In the genomic region with DNA sequence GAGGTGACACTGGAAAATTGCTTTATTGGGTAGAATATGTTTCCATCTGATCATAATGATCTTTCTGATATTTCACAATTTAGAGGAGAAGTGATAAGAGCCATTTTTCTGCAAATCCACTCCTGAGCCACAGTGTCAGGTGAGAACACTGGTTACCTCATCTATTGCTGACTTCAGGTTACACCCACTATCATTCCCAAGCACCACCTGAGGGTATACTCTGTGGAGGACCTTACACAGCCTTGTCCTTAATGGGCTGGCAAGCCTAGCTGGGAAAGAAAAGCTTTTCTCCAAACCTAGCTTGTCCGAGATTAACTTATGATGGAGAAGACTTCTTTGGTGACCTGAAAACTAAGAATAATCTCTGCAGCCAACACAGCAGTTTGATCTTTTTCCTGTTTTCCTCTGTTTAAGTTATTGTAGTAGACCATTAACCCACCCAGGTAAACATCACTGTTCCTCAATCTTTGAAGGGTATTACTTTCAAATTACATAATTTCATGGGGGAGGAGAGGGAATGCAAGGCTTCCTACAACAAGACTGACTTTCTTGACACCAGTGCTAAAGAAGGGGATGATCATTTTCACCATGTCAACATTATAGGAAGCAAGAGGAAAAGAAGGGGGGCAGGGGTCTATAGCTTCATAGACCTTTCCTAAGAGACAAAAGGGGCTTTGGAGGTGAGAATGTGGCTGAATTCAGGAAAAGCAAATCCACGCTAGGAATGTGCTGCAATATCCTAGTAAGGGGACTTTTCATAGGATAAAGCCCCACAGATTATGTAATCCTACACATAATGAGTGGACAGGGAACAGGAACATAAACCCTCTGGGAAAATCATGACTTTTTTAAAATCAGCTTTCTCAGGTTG, we compare ENCODE assay signal across 9 cellular contexts. TPM values are rescaled to one million over a fixed set of nuclear protein-coding genes. Genes with fewer than 3 reads are reported as not detected.
DNase-seq lines count a peak whose midpoint lies in the region; ATAC-seq, FAIRE-seq and TF ChIP-seq lines count a peak whose summit lies in the region.
"Had no signal": no experiment of that assay in that cellular context is flagged by ENCODE, and none has a peak within 500 bp of the region (broad histone marks: within the 10 kb centered on the region; RNA-seq: fewer than 3 reads in every experiment).

No MANE protein-coding gene starts in this region.

- H3F3A ChIP-seq in GM23248 (ENCODE audit: insufficient read depth) = peaks cover 26% of the 10 kb centered on the region
- H3F3A ChIP-seq in SU-DHL-6 (ENCODE audit: insufficient read depth) = no peaks in the 10 kb centered on the region

- DNase-seq in GM23248 (peak; percentile 37), fibroblast of lung (ENCODE audit: low read depth in 2 of 2) (no peak), SW480 (ENCODE audit: low spot score) (no peak), esophagus squamous epithelium (lab: John Stamatoyannopoulos, UW) (no peak), GM12891 (ENCODE audit: insufficient read length, low spot score) (no peak)
- DNase-seq: central memory CD4-positive, alpha-beta T cell had no signal

- H2AFZ ChIP-seq in GM23248 (peak overlapping the region; percentile 80; the same call in 1 of the 2 replicates), SU-DHL-6 (ENCODE audit: low read depth, low read length, severe bottlenecking) (no peak overlapping the region), fibroblast of lung (ENCODE audit: low read length) (no peak overlapping the region)

- H3K9ac ChIP-seq in GM23248 (peak overlapping the region; percentile 90), SU-DHL-6 (ENCODE audit: low read length) (peak overlapping the region; percentile 74; the same call in 1 of the 2 replicates), fibroblast of lung (ENCODE audit: insufficient read depth, low read length) (no peak overlapping the region), rectal smooth muscle tissue (ENCODE audit: low read length) (no peak overlapping the region)

- H3K9me2 ChIP-seq in GM23248 (ENCODE audit: insufficient read depth) = no peaks in the 10 kb centered on the region
- no peaks in the 10 kb centered on the region for H3K9me2 ChIP-seq in SU-DHL-6 (replicated peaks; ENCODE audit: insufficient read depth, low read length)

- FAIRE-seq in GM12891 (lab: Jason Lieb, UNC) = no peak

- H3K36me3 ChIP-seq in GM23248 (ENCODE audit: low read depth) (no peaks in the 10 kb centered on the region), SU-DHL-6 (ENCODE audit: low read length) (no peaks in the 10 kb centered on the region), fibroblast of lung (ENCODE audit: control insufficient read depth, insufficient read depth, low read length) (no peaks in the 10 kb centered on the region), rectal smooth muscle tissue (ENCODE audit: control insufficient read depth, insufficient read depth, low read length) (no peaks in the 10 kb centered on the region), esophagus squamous epithelium (no peaks in the 10 kb centered on the region)

- H4K20me1 ChIP-seq in GM23248 (ENCODE audit: insufficient read depth) (no peaks in the 10 kb centered on the region), SU-DHL-6 (ENCODE audit: low read depth, low read length) (no peaks in the 10 kb centered on the region), fibroblast of lung (ENCODE audit: control insufficient read depth, extremely low read depth, insufficient read depth, low read length) (no peaks in the 10 kb centered on the region)

- intact Hi-C loops in esophagus squamous epithelium (cut with DNase I) = no loop called here

- ATAC-seq in HG03457 (IDR thresholded peaks at IDR 0.05; ENCODE audit: unreplicated experiment) = no peak

- WGBS in GM23248 (ENCODE audit: low coverage in 1 of 2, low lambda C conversion rate in 2 of 2, missing lambda C conversion rate in 2 of 2), 2 experiments = 57 to 71% methylated on average over 2 of the region's 2 CpGs
- 74 to 93% methylated on average over 2 of the region's 2 CpGs for WGBS in esophagus squamous epithelium, 2 donors

- H3K4me1 ChIP-seq in GM23248 (ENCODE audit: insufficient read depth) (peaks cover 30% of the 10 kb centered on the region), fibroblast of lung (ENCODE audit: control insufficient read depth, extremely low read depth, insufficient read depth, low read length) (peaks cover 10% of the 10 kb centered on the region), rectal smooth muscle tissue (ENCODE audit: control insufficient read depth, insufficient read depth, low read length) (peaks cover 5% of the 10 kb centered on the region), esophagus squamous epithelium (peaks cover 8 to 49% (median 18%) of the 10 kb centered on the region in 3 donors)

- H3K4me2 ChIP-seq in GM23248 (ENCODE audit: unreplicated experiment) (peak overlapping the region; percentile 82), SU-DHL-6 (ENCODE audit: low read depth, low read length, poor library complexity, severe bottlenecking) (peak overlapping the region; percentile 74), fibroblast of lung (ENCODE audit: extremely low read depth, insufficient read depth, low read length) (peak overlapping the region; percentile 92)

- H3K27ac ChIP-seq in GM23248 = peak overlapping the region; percentile 93
- no peak overlapping the region for H3K27ac ChIP-seq in SU-DHL-6 (ENCODE audit: low read depth, low read length)
- H3K27ac ChIP-seq in fibroblast of lung (ENCODE audit: insufficient read depth, low read length) = peak overlapping the region; percentile 98
- no peak overlapping the region for H3K27ac ChIP-seq in rectal smooth muscle tissue (ENCODE audit: low read depth, low read length)
- peak overlapping the region in 2 of 4 donors; percentile 89 for H3K27ac ChIP-seq in esophagus squamous epithelium

- TF ChIP-seq POLR2A in esophagus squamous epithelium (IDR thresholded peaks at IDR 0.05) (no peak), GM12891 (IDR thresholded peaks at IDR 0.05; ENCODE audit: low read depth, low read length) (no peak)

- no peaks in the 10 kb centered on the region for H3K9me3 ChIP-seq in GM23248 (ENCODE audit: low read depth)
- H3K9me3 ChIP-seq in SU-DHL-6 (ENCODE audit: insufficient read depth, low read length) = no peaks in the 10 kb centered on the region
- H3K9me3 ChIP-seq in fibroblast of lung (ENCODE audit: control insufficient read depth, insufficient read depth, low read depth, low read length) = no peaks in the 10 kb centered on the region
- no peaks in the 10 kb centered on the region for H3K9me3 ChIP-seq in esophagus squamous epithelium

- no peaks in the 10 kb centered on the region for H3K27me3 ChIP-seq in GM23248 (replicated peaks; ENCODE audit: insufficient read depth)
- H3K27me3 ChIP-seq in SU-DHL-6 (ENCODE audit: low read length) = no peaks in the 10 kb centered on the region
- no peaks in the 10 kb centered on the region for H3K27me3 ChIP-seq in fibroblast of lung (ENCODE audit: control insufficient read depth, insufficient read depth, low read length)
- no peaks in the 10 kb centered on the region for H3K27me3 ChIP-seq in rectal smooth muscle tissue (ENCODE audit: control insufficient read depth, insufficient read depth, low read length)
- H3K27me3 ChIP-seq in esophagus squamous epithelium = no peaks in the 10 kb centered on the region

- TF ChIP-seq CTCF in SU-DHL-6 (IDR thresholded peaks at IDR 0.05; ENCODE audit: insufficient read depth, low read length, poor library complexity, severe bottlenecking) = no peak
- TF ChIP-seq CTCF in fibroblast of lung (conservative IDR thresholded peaks at IDR 0.05 in 1 of 2, IDR thresholded peaks at IDR 0.05 in 1 of 2; ENCODE audit: low read depth in 1 of 2, low read length in 2 of 2) = no peak
- TF ChIP-seq CTCF in esophagus squamous epithelium (IDR thresholded peaks at IDR 0.05) = no peak

- H3K4me3 ChIP-seq in GM23248 (peak overlapping the region; percentile 89), SU-DHL-6 (ENCODE audit: insufficient read depth, low read length, poor library complexity, severe bottlenecking) (no peak overlapping the region), fibroblast of lung (replicated peaks in 1 of 4; ENCODE audit: control extremely low read depth in 1 of 4, insufficient read depth in 1 of 4, low read depth in 3 of 4, low read length in 4 of 4) (peak overlapping the region; percentile 0 to 96 (median 90)), rectal smooth muscle tissue (ENCODE audit: low read length) (peak overlapping the region; percentile 92), esophagus squamous epithelium (peak overlapping the region in 2 of 4 donors; percentile 83 to 86)

- H3K79me2 ChIP-seq in GM23248 (ENCODE audit: insufficient read depth) = peaks cover 58% of the 10 kb centered on the region
- peaks cover 24% of the 10 kb centered on the region for H3K79me2 ChIP-seq in SU-DHL-6 (ENCODE audit: insufficient read depth, low read length)
- H3K79me2 ChIP-seq in fibroblast of lung (ENCODE audit: control insufficient read depth, insufficient read depth, low read length) = peaks cover 60% of the 10 kb centered on the region

- in situ Hi-C loops in GM23248 (cut with MboI) = no loop called here

TF ChIP-seq in GM12891, 5 proteins besides CTCF, POLR2A, EP300 and RAD21:
- TF ChIP-seq POU2F2 (IDR thresholded peaks at IDR 0.05; ENCODE audit: low read depth, low read length) (no peak), TAF1 (IDR thresholded peaks at IDR 0.05; ENCODE audit: low read depth, low read length) (no peak), PAX5 (IDR thresholded peaks at IDR 0.05; ENCODE audit: insufficient read depth, low read length, severe bottlenecking) (no peak), POLR2AphosphoS5 (IDR thresholded peaks at IDR 0.05; ENCODE audit: low read depth, low read length) (no peak), SPI1 (IDR thresholded peaks at IDR 0.05; ENCODE audit: low read depth, low read length) (no peak)

RNA-seq across cellular contexts. Expression of gene NCEH1, which starts 1.7 kb away (rescaled TPM):
- total RNA-seq in GM23248 (2014; rRNA removed; shearing (Covaris generic)) = 13.5 and 16.5 TPM in 2 replicates
- polyA plus RNA-seq in GM23248 (2016; fragmentation: Nextera tagmentation; extraction: Ambion mirVana) (18.4 and 19.5 TPM in 2 replicates), fibroblast of lung (11.4 and 42.4 TPM in 2 replicates)
- total RNA-seq in fibroblast of lung (3.1 and 9.9 TPM in 2 replicates), esophagus squamous epithelium (1 to 10 TPM; 2.2 to 9.1 (median 5.0) TPM)
- polyA plus RNA-seq in fibroblast of lung (2012) = 6.7 and 22.7 TPM in 2 replicates
- polyA minus RNA-seq in fibroblast of lung (ENCODE audit: low replicate concordance) = 5.5 and 21.2 TPM in 2 replicates
- polyA plus RNA-seq in GM12891 (2012; ENCODE audit: low read depth, missing spikeins) = 1.8 TPM

RNA-seq across cellular contexts. Expression of gene ECT2, which starts 41.4 kb away (rescaled TPM):
- 28.3 and 43.4 TPM in 2 replicates for total RNA-seq in GM23248 (2014; rRNA removed; shearing (Covaris generic))
- polyA plus RNA-seq in GM23248 (2016; fragmentation: Nextera tagmentation; extraction: Ambion mirVana) (22.7 and 23.2 TPM in 2 replicates), fibroblast of lung (20.5 and 51.6 TPM in 2 replicates)
- total RNA-seq in fibroblast of lung (14.6 and 34.5 TPM in 2 replicates), esophagus squamous epithelium (10 to 100 TPM in 3 of 4 donors, 1 to 10 TPM in 1; 7.7 to 30.5 (median 17.7) TPM)
- 13.0 and 31.7 TPM in 2 replicates for polyA plus RNA-seq in fibroblast of lung (2012)
- polyA minus RNA-seq in fibroblast of lung (ENCODE audit: low replicate concordance) = 2.5 and 12.9 TPM in 2 replicates
- 9.2 TPM for polyA plus RNA-seq in GM12891 (2012; ENCODE audit: low read depth, missing spikeins)

Comparison
In these comparisons a context has a peak if more than half of its experiments do, and no peak if none do; other contexts are left out.
1. H3K27ac ChIP-seq: peak in GM23248 (single experiment) and fibroblast of lung (single experiment); none in SU-DHL-6 (single experiment) and rectal smooth muscle tissue (single experiment).
2. H3K9ac ChIP-seq: peak in GM23248 (single experiment) and SU-DHL-6 (single experiment); none in fibroblast of lung (single experiment) and rectal smooth muscle tissue (single experiment).
3. Peak in every context shown above with its lines, with median percentiles within 50 percentile points of each other: H3K4me2 ChIP-seq.